26 cellular contexts compared by ENCODE assay signal in the genomic region with DNA sequence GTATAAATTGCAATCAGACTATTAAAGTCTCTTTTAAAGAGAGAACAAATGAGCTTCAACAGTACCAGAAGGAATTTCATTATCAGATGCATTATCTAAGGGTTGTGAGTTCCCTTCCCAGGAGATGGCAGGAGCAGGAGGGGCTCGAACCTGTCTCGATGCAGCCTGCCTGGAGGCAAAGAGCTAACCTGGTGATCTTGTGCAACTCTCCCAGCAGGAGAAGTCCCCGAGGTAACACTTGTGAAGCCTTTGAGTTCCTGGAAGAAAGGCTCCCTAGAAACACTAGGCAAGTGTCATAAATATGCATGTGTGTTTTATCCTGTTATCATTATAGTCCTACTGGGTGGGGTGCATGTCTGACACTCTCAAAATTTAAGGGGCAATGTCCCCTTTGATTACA.
"Had no signal": no experiment of that assay in that cellular context is flagged by ENCODE, and none has a peak within 500 bp of the region (broad histone marks: within the 10 kb centered on the region; RNA-seq: fewer than 3 reads in every experiment).

No MANE protein-coding gene starts in this region.

- H3K4me1 ChIP-seq: stomach, suprapubic skin, testis, thyroid gland, tibial artery, tibial nerve, transverse colon, upper lobe of left lung, upper lobe of right lung, uterus, vagina had no signal

- H3K27ac ChIP-seq: stomach, suprapubic skin, testis, thoracic aorta, thyroid gland, tibial artery, tibial nerve, transverse colon, upper lobe of left lung, upper lobe of right lung, uterus, vagina had no signal

- H3K36me3 ChIP-seq: stomach, suprapubic skin, thoracic aorta, thyroid gland, tibial artery, tibial nerve, transverse colon, upper lobe of left lung, upper lobe of right lung, uterus, vagina had no signal

- ATAC-seq: stimulated activated effector memory CD8-positive, alpha-beta T cell treated with anti-CD3 and anti-CD28 coated beads, Interleukin-12 subunit alpha, Interleukin-12 subunit beta, amount 100 ng/mL, for 72 hours; stimulated activated memory B cell treated with anti-CD40 and anti-IgM and Interleukin-4, amounts not matched to agents 10 μg/mL and 1 μg/mL and 100 μg/mL, for 72 hours; stimulated activated naive B cell treated with anti-CD40 and anti-IgM and Interleukin-4, amounts not matched to agents 10 μg/mL and 1 μg/mL and 100 μg/mL, for 72 hours; stimulated activated naive CD8-positive, alpha-beta T cell treated with anti-CD3 and anti-CD28 coated beads, Interleukin-15, amount 100 ng/mL, for 72 hours; stimulated activated naive CD8-positive, alpha-beta T cell treated with anti-CD3 and anti-CD28 coated beads, Interleukin-15, Interleukin-2, amounts not matched to agents 100 U/mL and 50 U/mL, for 24 hours; upper lobe of right lung had no signal

- DNase-seq: stimulated activated CD4-positive, alpha-beta T cell treated with anti-CD3 and anti-CD28 coated beads, Interleukin-2, amount 100 ng/mL, for 48 hours; stimulated activated CD4-positive, alpha-beta T cell treated with anti-CD3 and anti-CD28 coated beads, Interleukin-4, amount 100 ng/mL, for 1 hour; stimulated activated CD4-positive, alpha-beta T cell treated with anti-CD3 and anti-CD28 coated beads, Interleukin-4, amount 100 ng/mL, for 24 hours; stimulated activated CD4-positive, alpha-beta T cell treated with anti-CD3 and anti-CD28 coated beads, Interleukin-4, amount 100 ng/mL, for 4 hours; stimulated activated CD8-positive, alpha-beta memory T cell treated with anti-CD3 and anti-CD28 coated beads, Interleukin-4, amount 100 ng/mL, for 48 hours; stimulated activated naive B cell treated with anti-CD40 and anti-IgM and Interleukin-4, amounts not matched to agents 10 μg/mL and 1 μg/mL and 100 μg/mL, for 72 hours; stimulated activated naive CD4-positive, alpha-beta T cell; stimulated activated naive CD4-positive, alpha-beta T cell treated with Interleukin-2 at 50 U/mL for 16 hours; stimulated activated naive CD8-positive, alpha-beta T cell treated with anti-CD3 and anti-CD28 coated beads, Interleukin-15, amount 100 ng/mL, for 72 hours; stimulated activated naive CD8-positive, alpha-beta T cell treated with anti-CD3 and anti-CD28 coated beads, Interleukin-15, Interleukin-2, amounts not matched to agents 100 U/mL and 50 U/mL, for 24 hours; stomach; substantia nigra; testis; thyroid gland; tibial artery; transverse colon; trophoblast cell; upper lobe of left lung; upper lobe of right lung; uterus had no signal

- H3K27me3 ChIP-seq: suprapubic skin, testis, thyroid gland, tibial artery, tibial nerve, transverse colon, upper lobe of left lung, upper lobe of right lung, uterus, vagina had no signal

- H3K4me3 ChIP-seq: stomach, suprapubic skin, testis, thoracic aorta, thyroid gland, tibial artery, tibial nerve, transverse colon, upper lobe of left lung, upper lobe of right lung, uterus, vagina had no signal

- H3K9me3 ChIP-seq: stomach, suprapubic skin, testis, thoracic aorta, thyroid gland, tibial artery, tibial nerve, transverse colon, upper lobe of left lung, upper lobe of right lung, uterus, vagina had no signal
